Comparison of ENCODE assay signal across 1 cellular context in the genomic region with DNA sequence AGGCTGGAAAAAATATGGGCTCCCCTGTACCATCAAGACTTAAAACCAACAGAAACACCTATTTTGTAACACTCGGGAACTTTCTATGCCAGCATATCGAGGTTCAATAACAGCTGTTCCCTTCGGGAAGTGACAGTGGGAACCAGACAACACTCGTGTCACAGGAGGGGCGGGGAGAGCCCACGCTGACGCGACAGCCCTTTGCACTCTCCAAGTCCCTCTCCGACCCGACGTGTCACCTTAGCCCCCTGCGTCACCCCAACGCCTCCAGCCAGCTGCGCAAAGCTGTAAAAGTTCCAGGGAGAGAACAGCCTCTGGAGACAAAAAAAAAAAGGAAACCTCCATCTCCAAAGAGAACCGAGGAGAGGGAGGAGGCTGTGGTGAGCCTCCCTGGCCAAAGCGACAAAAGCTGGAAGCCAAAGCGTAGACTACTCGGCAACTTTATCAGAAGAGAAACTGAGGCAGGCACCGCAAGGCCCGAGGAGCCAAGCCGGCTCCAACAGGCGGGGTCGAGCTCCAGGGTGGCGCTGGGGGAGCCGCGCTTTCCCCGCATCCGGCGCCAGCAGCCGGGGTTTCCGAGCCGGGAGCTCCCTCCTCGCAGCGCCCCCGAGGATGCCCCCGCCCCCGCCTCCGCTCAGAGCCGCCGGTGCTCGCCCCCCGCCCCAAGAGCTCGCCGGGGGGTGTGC.
TF ChIP-seq lines count a peak whose summit lies in the region.

No MANE protein-coding gene starts in this region.

TF ChIP-seq in GM23338, 12 proteins besides CTCF, POLR2A, EP300 and RAD21:
- TF ChIP-seq NANOG (IDR thresholded peaks at IDR 0.05; ENCODE audit: borderline replicate concordance) (no peak), ZNF331 (CRISPR knock-in tag; IDR thresholded peaks at IDR 0.05; ENCODE audit: low read depth) (no peak), POLR2AphosphoS5 (IDR thresholded peaks at IDR 0.05; ENCODE audit: low read depth) (no peak), ZNF114 (CRISPR knock-in tag; IDR thresholded peaks at IDR 0.05) (no peak), CREB1 (CRISPR knock-in tag; IDR thresholded peaks at IDR 0.05; ENCODE audit: low read depth) (no peak), STAT1 (IDR thresholded peaks at IDR 0.05; ENCODE audit: unreplicated experiment) (no peak), EZH2 (IDR thresholded peaks at IDR 0.05; ENCODE audit: low read depth, unreplicated experiment) (no peak), EZH2phosphoT487 (IDR thresholded peaks at IDR 0.05; ENCODE audit: unreplicated experiment) (no peak), JUNB (IDR thresholded peaks at IDR 0.05; ENCODE audit: unreplicated experiment) (no peak)
- TF ChIP-seq, protein P1, sequence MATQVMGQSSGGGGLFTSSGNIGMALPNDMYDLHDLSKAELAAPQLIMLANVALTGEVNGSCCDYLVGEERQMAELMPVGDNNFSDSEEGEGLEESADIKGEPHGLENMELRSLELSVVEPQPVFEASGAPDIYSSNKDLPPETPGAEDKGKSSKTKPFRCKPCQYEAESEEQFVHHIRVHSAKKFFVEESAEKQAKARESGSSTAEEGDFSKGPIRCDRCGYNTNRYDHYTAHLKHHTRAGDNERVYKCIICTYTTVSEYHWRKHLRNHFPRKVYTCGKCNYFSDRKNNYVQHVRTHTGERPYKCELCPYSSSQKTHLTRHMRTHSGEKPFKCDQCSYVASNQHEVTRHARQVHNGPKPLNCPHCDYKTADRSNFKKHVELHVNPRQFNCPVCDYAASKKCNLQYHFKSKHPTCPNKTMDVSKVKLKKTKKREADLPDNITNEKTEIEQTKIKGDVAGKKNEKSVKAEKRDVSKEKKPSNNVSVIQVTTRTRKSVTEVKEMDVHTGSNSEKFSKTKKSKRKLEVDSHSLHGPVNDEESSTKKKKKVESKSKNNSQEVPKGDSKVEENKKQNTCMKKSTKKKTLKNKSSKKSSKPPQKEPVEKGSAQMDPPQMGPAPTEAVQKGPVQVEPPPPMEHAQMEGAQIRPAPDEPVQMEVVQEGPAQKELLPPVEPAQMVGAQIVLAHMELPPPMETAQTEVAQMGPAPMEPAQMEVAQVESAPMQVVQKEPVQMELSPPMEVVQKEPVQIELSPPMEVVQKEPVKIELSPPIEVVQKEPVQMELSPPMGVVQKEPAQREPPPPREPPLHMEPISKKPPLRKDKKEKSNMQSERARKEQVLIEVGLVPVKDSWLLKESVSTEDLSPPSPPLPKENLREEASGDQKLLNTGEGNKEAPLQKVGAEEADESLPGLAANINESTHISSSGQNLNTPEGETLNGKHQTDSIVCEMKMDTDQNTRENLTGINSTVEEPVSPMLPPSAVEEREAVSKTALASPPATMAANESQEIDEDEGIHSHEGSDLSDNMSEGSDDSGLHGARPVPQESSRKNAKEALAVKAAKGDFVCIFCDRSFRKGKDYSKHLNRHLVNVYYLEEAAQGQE (IDR thresholded peaks at IDR 0.05; ENCODE audit: unreplicated experiment): no peak
- TF ChIP-seq, protein P2, sequence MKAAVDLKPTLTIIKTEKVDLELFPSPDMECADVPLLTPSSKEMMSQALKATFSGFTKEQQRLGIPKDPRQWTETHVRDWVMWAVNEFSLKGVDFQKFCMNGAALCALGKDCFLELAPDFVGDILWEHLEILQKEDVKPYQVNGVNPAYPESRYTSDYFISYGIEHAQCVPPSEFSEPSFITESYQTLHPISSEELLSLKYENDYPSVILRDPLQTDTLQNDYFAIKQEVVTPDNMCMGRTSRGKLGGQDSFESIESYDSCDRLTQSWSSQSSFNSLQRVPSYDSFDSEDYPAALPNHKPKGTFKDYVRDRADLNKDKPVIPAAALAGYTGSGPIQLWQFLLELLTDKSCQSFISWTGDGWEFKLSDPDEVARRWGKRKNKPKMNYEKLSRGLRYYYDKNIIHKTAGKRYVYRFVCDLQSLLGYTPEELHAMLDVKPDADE (IDR thresholded peaks at IDR 0.05): no peak
- TF ChIP-seq, protein P3, sequence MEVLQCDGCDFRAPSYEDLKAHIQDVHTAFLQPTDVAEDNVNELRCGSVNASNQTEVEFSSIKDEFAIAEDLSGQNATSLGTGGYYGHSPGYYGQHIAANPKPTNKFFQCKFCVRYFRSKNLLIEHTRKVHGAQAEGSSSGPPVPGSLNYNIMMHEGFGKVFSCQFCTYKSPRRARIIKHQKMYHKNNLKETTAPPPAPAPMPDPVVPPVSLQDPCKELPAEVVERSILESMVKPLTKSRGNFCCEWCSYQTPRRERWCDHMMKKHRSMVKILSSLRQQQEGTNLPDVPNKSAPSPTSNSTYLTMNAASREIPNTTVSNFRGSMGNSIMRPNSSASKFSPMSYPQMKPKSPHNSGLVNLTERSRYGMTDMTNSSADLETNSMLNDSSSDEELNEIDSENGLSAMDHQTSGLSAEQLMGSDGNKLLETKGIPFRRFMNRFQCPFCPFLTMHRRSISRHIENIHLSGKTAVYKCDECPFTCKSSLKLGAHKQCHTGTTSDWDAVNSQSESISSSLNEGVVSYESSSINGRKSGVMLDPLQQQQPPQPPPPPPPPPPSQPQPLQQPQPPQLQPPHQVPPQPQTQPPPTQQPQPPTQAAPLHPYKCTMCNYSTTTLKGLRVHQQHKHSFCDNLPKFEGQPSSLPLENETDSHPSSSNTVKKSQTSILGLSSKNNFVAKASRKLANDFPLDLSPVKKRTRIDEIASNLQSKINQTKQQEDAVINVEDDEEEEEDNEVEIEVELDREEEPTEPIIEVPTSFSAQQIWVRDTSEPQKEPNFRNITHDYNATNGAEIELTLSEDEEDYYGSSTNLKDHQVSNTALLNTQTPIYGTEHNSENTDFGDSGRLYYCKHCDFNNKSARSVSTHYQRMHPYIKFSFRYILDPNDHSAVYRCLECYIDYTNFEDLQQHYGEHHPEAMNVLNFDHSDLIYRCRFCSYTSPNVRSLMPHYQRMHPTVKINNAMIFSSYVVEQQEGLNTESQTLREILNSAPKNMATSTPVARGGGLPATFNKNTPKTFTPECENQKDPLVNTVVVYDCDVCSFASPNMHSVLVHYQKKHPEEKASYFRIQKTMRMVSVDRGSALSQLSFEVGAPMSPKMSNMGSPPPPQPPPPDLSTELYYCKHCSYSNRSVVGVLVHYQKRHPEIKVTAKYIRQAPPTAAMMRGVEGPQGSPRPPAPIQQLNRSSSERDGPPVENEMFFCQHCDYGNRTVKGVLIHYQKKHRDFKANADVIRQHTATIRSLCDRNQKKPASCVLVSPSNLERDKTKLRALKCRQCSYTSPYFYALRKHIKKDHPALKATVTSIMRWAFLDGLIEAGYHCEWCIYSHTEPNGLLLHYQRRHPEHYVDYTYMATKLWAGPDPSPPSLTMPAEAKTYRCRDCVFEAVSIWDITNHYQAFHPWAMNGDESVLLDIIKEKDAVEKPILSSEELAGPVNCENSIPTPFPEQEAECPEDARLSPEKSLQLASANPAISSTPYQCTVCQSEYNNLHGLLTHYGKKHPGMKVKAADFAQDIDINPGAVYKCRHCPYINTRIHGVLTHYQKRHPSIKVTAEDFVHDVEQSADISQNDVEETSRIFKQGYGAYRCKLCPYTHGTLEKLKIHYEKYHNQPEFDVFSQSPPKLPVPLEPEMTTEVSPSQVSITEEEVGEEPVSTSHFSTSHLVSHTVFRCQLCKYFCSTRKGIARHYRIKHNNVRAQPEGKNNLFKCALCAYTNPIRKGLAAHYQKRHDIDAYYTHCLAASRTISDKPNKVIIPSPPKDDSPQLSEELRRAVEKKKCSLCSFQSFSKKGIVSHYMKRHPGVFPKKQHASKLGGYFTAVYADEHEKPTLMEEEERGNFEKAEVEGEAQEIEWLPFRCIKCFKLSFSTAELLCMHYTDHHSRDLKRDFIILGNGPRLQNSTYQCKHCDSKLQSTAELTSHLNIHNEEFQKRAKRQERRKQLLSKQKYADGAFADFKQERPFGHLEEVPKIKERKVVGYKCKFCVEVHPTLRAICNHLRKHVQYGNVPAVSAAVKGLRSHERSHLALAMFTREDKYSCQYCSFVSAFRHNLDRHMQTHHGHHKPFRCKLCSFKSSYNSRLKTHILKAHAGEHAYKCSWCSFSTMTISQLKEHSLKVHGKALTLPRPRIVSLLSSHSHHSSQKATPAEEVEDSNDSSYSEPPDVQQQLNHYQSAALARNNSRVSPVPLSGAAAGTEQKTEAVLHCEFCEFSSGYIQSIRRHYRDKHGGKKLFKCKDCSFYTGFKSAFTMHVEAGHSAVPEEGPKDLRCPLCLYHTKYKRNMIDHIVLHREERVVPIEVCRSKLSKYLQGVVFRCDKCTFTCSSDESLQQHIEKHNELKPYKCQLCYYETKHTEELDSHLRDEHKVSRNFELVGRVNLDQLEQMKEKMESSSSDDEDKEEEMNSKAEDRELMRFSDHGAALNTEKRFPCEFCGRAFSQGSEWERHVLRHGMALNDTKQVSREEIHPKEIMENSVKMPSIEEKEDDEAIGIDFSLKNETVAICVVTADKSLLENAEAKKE (CRISPR knock-in tag; IDR thresholded peaks at IDR 0.05): no peak
